ENCODE assay signal across 9 cellular contexts in genomic region chr3:115836944-115837343, GRCh38.
A peak's percentile ranks its signal among the peaks of the same experiment; 100 is the strongest.
DNase-seq lines count a peak whose midpoint lies in the region; ATAC-seq and TF ChIP-seq lines count a peak whose summit lies in the region.
"Had no signal": no experiment of that assay in that cellular context is flagged by ENCODE, and none has a peak within 500 bp of the region (broad histone marks: within the 10 kb centered on the region; RNA-seq: fewer than 3 reads in every experiment).

No MANE protein-coding gene starts in this region.

- DNase-seq in AG04449 (ENCODE audit: low read depth, low spot score) (no peak), RWPE2 (ENCODE audit: low spot score) (no peak), glomerular visceral epithelial cell (ENCODE audit: extremely low spot score) (peak; percentile 4), HK-2 (ENCODE audit: unreplicated experiment) (no peak), vagina (ENCODE audit: extremely low spot score in 2 of 2) (no peak), amniotic stem cell (lab: John Stamatoyannopoulos, UW) (no peak)
- DNase-seq in activated CD4-positive, alpha-beta T cell treated with anti-CD3 and anti-CD28 coated beads, Interleukin-2, amount 10 ng/mL, durations not matched to agents 7 days and 5 days = no peak
- DNase-seq: T-helper 9 cell had no signal

- H3K36me3 ChIP-seq in RWPE2 (ENCODE audit: low read depth) (no peaks in the 10 kb centered on the region), vagina (no peaks in the 10 kb centered on the region)

- H3K9me3 ChIP-seq in RWPE2 (ENCODE audit: severe bottlenecking) (no peaks in the 10 kb centered on the region), vagina (no peaks in the 10 kb centered on the region)

- peak; percentile 48 for ATAC-seq in GM18867 (IDR thresholded peaks at IDR 0.05; ENCODE audit: unreplicated experiment)
- ATAC-seq in RWPE2 (ENCODE audit: low read depth) = no peak

- H3K27me3 ChIP-seq in RWPE2 (ENCODE audit: insufficient read depth, poor library complexity, severe bottlenecking) (no peaks in the 10 kb centered on the region), vagina (no peaks in the 10 kb centered on the region)

- H3K4me3 Mint-ChIP-seq in activated CD4-positive, alpha-beta T cell treated with anti-CD3 and anti-CD28 coated beads, Interleukin-2, amount 10 ng/mL, durations not matched to agents 7 days and 5 days = no peak overlapping the region

- H3K4me3 ChIP-seq in AG04449 (ENCODE audit: low read depth, low read length) = no peak overlapping the region
- H3K4me3 ChIP-seq in RWPE2 (ENCODE audit: severe bottlenecking) = no peak overlapping the region
- H3K4me3 ChIP-seq in vagina = no peak overlapping the region

- intact Hi-C loops in vagina (cut with DNase I) = no loop called here

- no peaks in the 10 kb centered on the region for H3K4me1 Mint-ChIP-seq in activated CD4-positive, alpha-beta T cell treated with anti-CD3 and anti-CD28 coated beads, Interleukin-2, amount 10 ng/mL, durations not matched to agents 7 days and 5 days

- H3K27ac Mint-ChIP-seq in activated CD4-positive, alpha-beta T cell treated with anti-CD3 and anti-CD28 coated beads, Interleukin-2, amount 10 ng/mL, durations not matched to agents 7 days and 5 days = no peak overlapping the region

- peaks cover 12% of the 10 kb centered on the region for H3K4me1 ChIP-seq in RWPE2 (ENCODE audit: insufficient read depth, poor library complexity, severe bottlenecking)
- H3K4me1 ChIP-seq in vagina = no peaks in the 10 kb centered on the region

- H3K36me3 Mint-ChIP-seq in activated CD4-positive, alpha-beta T cell treated with anti-CD3 and anti-CD28 coated beads, Interleukin-2, amount 10 ng/mL, durations not matched to agents 7 days and 5 days (ENCODE audit: low read depth) = no peaks in the 10 kb centered on the region

- H3K27ac ChIP-seq in RWPE2 (ENCODE audit: poor library complexity, severe bottlenecking) = no peak overlapping the region
- H3K27ac ChIP-seq in vagina = no peak overlapping the region

- CTCF ChIA-PET in AG04449 (lab: Yijun Ruan, JAX) = interaction anchor here (0.9 to 6.3 kb wide), 9 partner anchors 9 to 144 kb away, joined by 3 to 43 read pairs (median 4); no protein-coding TSS in a partner anchor
- CTCF ChIA-PET in activated CD4-positive, alpha-beta T cell treated with anti-CD3 and anti-CD28 coated beads, Interleukin-2, amount 10 ng/mL, durations not matched to agents 7 days and 5 days (lab: Charles Lee) = interaction anchor here (0.7 to 1.0 kb wide), 2 partner anchors 11 to 1451 kb away, joined by 3 read pairs; no protein-coding TSS in a partner anchor

- TF ChIP-seq CTCF in AG04449 (IDR thresholded peaks at IDR 0.05; ENCODE audit: insufficient read depth, low read length, missing control alignments) = peak; percentile 22
- peak; percentile 80 for TF ChIP-seq CTCF in RWPE2 (IDR thresholded peaks at IDR 0.05; ENCODE audit: poor library complexity, severe bottlenecking)
- no peak for TF ChIP-seq CTCF in vagina (IDR thresholded peaks at IDR 0.05)

- POLR2A ChIA-PET in AG04449 (lab: Yijun Ruan, JAX) = no interaction called here
- POLR2A ChIA-PET in activated CD4-positive, alpha-beta T cell treated with anti-CD3 and anti-CD28 coated beads, Interleukin-2, amount 10 ng/mL, durations not matched to agents 7 days and 5 days (lab: Charles Lee) = no interaction called here

- no peak for TF ChIP-seq POLR2A in vagina (IDR thresholded peaks at IDR 0.05)

- no peaks in the 10 kb centered on the region for H3K9me3 Mint-ChIP-seq in activated CD4-positive, alpha-beta T cell treated with anti-CD3 and anti-CD28 coated beads, Interleukin-2, amount 10 ng/mL, durations not matched to agents 7 days and 5 days

- peaks cover 14% of the 10 kb centered on the region for H3K27me3 Mint-ChIP-seq in activated CD4-positive, alpha-beta T cell treated with anti-CD3 and anti-CD28 coated beads, Interleukin-2, amount 10 ng/mL, durations not matched to agents 7 days and 5 days

Comparison
In these comparisons a context has a peak if more than half of its experiments do, and no peak if none do; other contexts are left out.
1. CTCF ChIP-seq: peak in AG04449 (single experiment) and RWPE2 (single experiment); none in vagina (0 of 3).